10 cellular contexts compared by ENCODE assay signal in genomic region chr20:46694484-46694883, GRCh38. TPM values are rescaled to one million over a fixed set of nuclear protein-coding genes. Genes with fewer than 3 reads are reported as not detected.
DNase-seq lines count a peak whose midpoint lies in the region; ATAC-seq, FAIRE-seq and TF ChIP-seq lines count a peak whose summit lies in the region.
"Had no signal": no experiment of that assay in that cellular context is flagged by ENCODE, and none has a peak within 500 bp of the region (broad histone marks: within the 10 kb centered on the region; RNA-seq: fewer than 3 reads in every experiment).

No MANE protein-coding gene starts in this region.

- H3K4me1 Mint-ChIP-seq in neural crest cell, result peaks cover 66% of the 10 kb centered on the region

- peak overlapping the region; percentile 58 for H3K4me3 Mint-ChIP-seq in neural crest cell

- peak overlapping the region; percentile 1 for H3K27ac Mint-ChIP-seq in neural crest cell (ENCODE audit: unreplicated experiment)

- no peak for TF ChIP-seq CTCF in neural crest cell (conservative IDR thresholded peaks at IDR 0.05)

- FAIRE-seq in GM19239 (lab: Jason Lieb, UNC), result peak; percentile 18

- H3K36me3 Mint-ChIP-seq in neural crest cell (ENCODE audit: low read depth), result no peaks in the 10 kb centered on the region

- no peak for ATAC-seq in HG03469 (IDR thresholded peaks at IDR 0.05; ENCODE audit: unreplicated experiment)

- DNase-seq in GM19239 (ENCODE audit: insufficient read length, low spot score) (no peak), NCI-H82 treated with DMSO at 0.1 percent for 48 hours (lab: John Stamatoyannopoulos, UW; ENCODE audit: unreplicated experiment) (peak; percentile 63), dermis blood vessel endothelial cell (peak; percentile 43), neural crest cell (ENCODE audit: low read depth, low spot score) (no peak)
- DNase-seq in activated CD8-positive, alpha-beta memory T cell treated with anti-CD3 and anti-CD28 coated beads, Interleukin-2, amount 50 U/mL, for 4 hours, result no peak
- no peak for DNase-seq in effector CD4-positive, alpha-beta T cell
- no peak for DNase-seq in activated CD4-positive, alpha-beta T cell treated with anti-CD3 and anti-CD28 coated beads, Interleukin-2, amount 50 U/mL, for 48 hours
- DNase-seq: cortex of kidney, NCI-H1694 had no signal

- H3K9me3 Mint-ChIP-seq in neural crest cell, result peaks cover 6% of the 10 kb centered on the region

- no peaks in the 10 kb centered on the region for H3K27me3 Mint-ChIP-seq in neural crest cell (ENCODE audit: low read depth)

RNA-seq across cellular contexts. Expression of gene TP53RK, which starts 5.2 kb away (rescaled TPM):
- total RNA-seq in dermis blood vessel endothelial cell, result 11.8 and 15.8 TPM in 2 replicates
- 19.5 and 19.8 TPM in 2 replicates for total RNA-seq in neural crest cell

RNA-seq across cellular contexts. Expression of gene SLC2A10, which starts 15.0 kb away (rescaled TPM):
- total RNA-seq in dermis blood vessel endothelial cell (16.0 and 16.7 TPM in 2 replicates), neural crest cell (11.3 and 12.7 TPM in 2 replicates)

RNA-seq across cellular contexts. Expression of gene SLC13A3, which starts 43.2 kb away (rescaled TPM):
- 0.05 TPM in 1 of 2 replicates, not detected in the other for total RNA-seq in dermis blood vessel endothelial cell
- total RNA-seq in neural crest cell, result 6.1 and 6.7 TPM in 2 replicates

Comparison
In these comparisons a context has a peak if more than half of its experiments do, and no peak if none do; other contexts are left out.
1. DNase-seq: peak in NCI-H82 treated with DMSO at 0.1 percent for 48 hours (single experiment) and dermis blood vessel endothelial cell (single experiment); none in GM19239 (single experiment), neural crest cell (single experiment), activated CD8-positive, alpha-beta memory T cell treated with anti-CD3 and anti-CD28 coated beads, Interleukin-2, amount 50 U/mL, for 4 hours (single experiment), effector CD4-positive, alpha-beta T cell (single experiment) and activated CD4-positive, alpha-beta T cell treated with anti-CD3 and anti-CD28 coated beads, Interleukin-2, amount 50 U/mL, for 48 hours (0 of 2).